ENCODE assay signal across 16 cellular contexts in genomic region chr1:85179517-85179916, GRCh38. TPM values are rescaled to one million over a fixed set of nuclear protein-coding genes. Genes with fewer than 3 reads are reported as not detected.
A peak's percentile ranks its signal among the peaks of the same experiment; 100 is the strongest.
DNase-seq lines count a peak whose midpoint lies in the region; ATAC-seq, FAIRE-seq and TF ChIP-seq lines count a peak whose summit lies in the region.
"Had no signal": no experiment of that assay in that cellular context is flagged by ENCODE, and none has a peak within 500 bp of the region (broad histone marks: within the 10 kb centered on the region; RNA-seq: fewer than 3 reads in every experiment).

No MANE protein-coding gene starts in this region.

- H3K36me3 Mint-ChIP-seq in activated CD8-positive, alpha-beta T cell treated with anti-CD3 and anti-CD28 coated beads for 36 hours (ENCODE audit: low read depth), result peaks cover 17% of the 10 kb centered on the region
- peaks cover 39% of the 10 kb centered on the region for H3K36me3 Mint-ChIP-seq in mesothelial cell of epicardium

- DNase-seq in D721Med (ENCODE audit: insufficient read length, low spot score) (no peak), mesothelial cell of epicardium (ENCODE audit: low spot score in 2 of 2, unreplicated experiment in 2 of 2) (no peak), small intestine (no peak)
- no peak for DNase-seq in activated CD8-positive, alpha-beta T cell treated with anti-CD3 and anti-CD28 coated beads for 36 hours
- DNase-seq: activated naive CD4-positive, alpha-beta T cell treated with anti-CD3 and anti-CD28 coated beads, Interleukin-2, amount 50 U/mL, for 16 hours; gastrocnemius medialis; GF-D8; NCI-H1694 treated with DMSO at 0.1 percent for 48 hours; psoas muscle; stimulated activated CD8-positive, alpha-beta memory T cell treated with anti-CD3 and anti-CD28 coated beads, Interleukin-4, amount 100 ng/mL, for 48 hours had no signal

- ATAC-seq in GM18868 (IDR thresholded peaks at IDR 0.05; ENCODE audit: unreplicated experiment) (peak; percentile 70), SK-N-SH treated with all-trans-retinoic acid at 6 μM for 48 hours (no peak), GM18873 (IDR thresholded peaks at IDR 0.05; ENCODE audit: low FRiP score, unreplicated experiment) (no peak)
- ATAC-seq in activated CD8-positive, alpha-beta T cell treated with anti-CD3 and anti-CD28 coated beads for 36 hours, result peak; percentile 94
- ATAC-seq: gastrocnemius medialis, HepG2, psoas muscle had no signal

- H3K36me3 ChIP-seq in small intestine (ENCODE audit: control insufficient read depth in 2 of 2, insufficient read depth in 2 of 2, low read length in 2 of 2), result no peaks in the 10 kb centered on the region
- H3K36me3 ChIP-seq: gastrocnemius medialis had no signal

- FAIRE-seq in D721Med (lab: Jason Lieb, UNC) (peak; percentile 29), small intestine (lab: Jason Lieb, UNC) (no peak)
- FAIRE-seq: HepG2 had no signal

- H3K4me1 ChIP-seq in small intestine (ENCODE audit: control insufficient read depth in 2 of 2, insufficient read depth in 1 of 2, low read depth in 1 of 2, low read length in 1 of 2), result no peaks in the 10 kb centered on the region
- H3K4me1 ChIP-seq: psoas muscle had no signal

- CTCF ChIA-PET in activated CD8-positive, alpha-beta T cell treated with anti-CD3 and anti-CD28 coated beads for 36 hours (lab: Charles Lee), result interaction anchor here (1.0 to 1.3 kb wide), 2 partner anchors 61 to 80 kb away, joined by 3 to 4 read pairs; partner anchors contain the start of gene C1orf52

- no peaks in the 10 kb centered on the region for H3K27me3 ChIP-seq in small intestine (ENCODE audit: control insufficient read depth in 2 of 2, insufficient read depth in 2 of 2, low read length in 2 of 2)
- H3K27me3 ChIP-seq: gastrocnemius medialis had no signal

- H3K9me3 Mint-ChIP-seq in activated CD8-positive, alpha-beta T cell treated with anti-CD3 and anti-CD28 coated beads for 36 hours, result no peaks in the 10 kb centered on the region
- H3K9me3 Mint-ChIP-seq in mesothelial cell of epicardium, result no peaks in the 10 kb centered on the region

- no peaks in the 10 kb centered on the region for H3K9me3 ChIP-seq in small intestine (ENCODE audit: control insufficient read depth, low read depth)
- H3K9me3 ChIP-seq: gastrocnemius medialis, psoas muscle had no signal

- TF ChIP-seq CTCF in D721Med (IDR thresholded peaks at IDR 0.05; ENCODE audit: insufficient read depth, missing control alignments) (no peak), mesothelial cell of epicardium (IDR thresholded peaks at IDR 0.05; ENCODE audit: unreplicated experiment) (no peak)
- no peak for TF ChIP-seq CTCF in activated CD8-positive, alpha-beta T cell treated with anti-CD3 and anti-CD28 coated beads for 36 hours (IDR thresholded peaks at IDR 0.05)

- H3K27me3 Mint-ChIP-seq in activated CD8-positive, alpha-beta T cell treated with anti-CD3 and anti-CD28 coated beads for 36 hours, result no peaks in the 10 kb centered on the region
- no peaks in the 10 kb centered on the region for H3K27me3 Mint-ChIP-seq in mesothelial cell of epicardium (ENCODE audit: low read depth)

- H3K27ac ChIP-seq in small intestine (ENCODE audit: low read depth in 1 of 2, low read length in 1 of 2), result no peak overlapping the region
- H3K27ac ChIP-seq: gastrocnemius medialis, psoas muscle, RWPE1, VCaP had no signal

- POLR2A ChIA-PET in activated CD8-positive, alpha-beta T cell treated with anti-CD3 and anti-CD28 coated beads for 36 hours (lab: Charles Lee), result no interaction called here

- intact Hi-C loops in activated CD8-positive, alpha-beta T cell treated with anti-CD3 and anti-CD28 coated beads for 36 hours (cut with micrococcal nuclease), result no loop called here

- WGBS in small intestine, 3 donors, result 2 to 24% (median 7%) methylated on average over 2 of the region's 2 CpGs

- H3K4me3 ChIP-seq in small intestine (ENCODE audit: low read depth in 1 of 2, low read length in 2 of 2), result no peak overlapping the region
- H3K4me3 ChIP-seq: gastrocnemius medialis, psoas muscle had no signal

- H3K4me1 Mint-ChIP-seq in activated CD8-positive, alpha-beta T cell treated with anti-CD3 and anti-CD28 coated beads for 36 hours (ENCODE audit: low read depth), result peaks cover 13% of the 10 kb centered on the region
- peaks cover 14% of the 10 kb centered on the region for H3K4me1 Mint-ChIP-seq in mesothelial cell of epicardium

- H3K4me3 Mint-ChIP-seq in activated CD8-positive, alpha-beta T cell treated with anti-CD3 and anti-CD28 coated beads for 36 hours, result peak overlapping the region; percentile 5
- no peak overlapping the region for H3K4me3 Mint-ChIP-seq in mesothelial cell of epicardium

- no peak overlapping the region for H3K27ac Mint-ChIP-seq in activated CD8-positive, alpha-beta T cell treated with anti-CD3 and anti-CD28 coated beads for 36 hours
- H3K27ac Mint-ChIP-seq in mesothelial cell of epicardium, result peak overlapping the region; percentile 1

TF ChIP-seq in SK-N-SH treated with all-trans-retinoic acid at 6 μM for 48 hours, 23 proteins besides CTCF, POLR2A, EP300 and RAD21:
- TF ChIP-seq ZC3H10 (CRISPR knock-in tag; IDR thresholded peaks at IDR 0.05), result no peak
- TF ChIP-seq TOX (CRISPR knock-in tag; IDR thresholded peaks at IDR 0.05; ENCODE audit: borderline replicate concordance), result no peak
- TF ChIP-seq, protein P1, sequence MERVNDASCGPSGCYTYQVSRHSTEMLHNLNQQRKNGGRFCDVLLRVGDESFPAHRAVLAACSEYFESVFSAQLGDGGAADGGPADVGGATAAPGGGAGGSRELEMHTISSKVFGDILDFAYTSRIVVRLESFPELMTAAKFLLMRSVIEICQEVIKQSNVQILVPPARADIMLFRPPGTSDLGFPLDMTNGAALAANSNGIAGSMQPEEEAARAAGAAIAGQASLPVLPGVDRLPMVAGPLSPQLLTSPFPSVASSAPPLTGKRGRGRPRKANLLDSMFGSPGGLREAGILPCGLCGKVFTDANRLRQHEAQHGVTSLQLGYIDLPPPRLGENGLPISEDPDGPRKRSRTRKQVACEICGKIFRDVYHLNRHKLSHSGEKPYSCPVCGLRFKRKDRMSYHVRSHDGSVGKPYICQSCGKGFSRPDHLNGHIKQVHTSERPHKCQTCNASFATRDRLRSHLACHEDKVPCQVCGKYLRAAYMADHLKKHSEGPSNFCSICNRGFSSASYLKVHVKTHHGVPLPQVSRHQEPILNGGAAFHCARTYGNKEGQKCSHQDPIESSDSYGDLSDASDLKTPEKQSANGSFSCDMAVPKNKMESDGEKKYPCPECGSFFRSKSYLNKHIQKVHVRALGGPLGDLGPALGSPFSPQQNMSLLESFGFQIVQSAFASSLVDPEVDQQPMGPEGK (CRISPR knock-in tag; IDR thresholded peaks at IDR 0.05; ENCODE audit: borderline replicate concordance), result no peak
- TF ChIP-seq, protein P2, sequence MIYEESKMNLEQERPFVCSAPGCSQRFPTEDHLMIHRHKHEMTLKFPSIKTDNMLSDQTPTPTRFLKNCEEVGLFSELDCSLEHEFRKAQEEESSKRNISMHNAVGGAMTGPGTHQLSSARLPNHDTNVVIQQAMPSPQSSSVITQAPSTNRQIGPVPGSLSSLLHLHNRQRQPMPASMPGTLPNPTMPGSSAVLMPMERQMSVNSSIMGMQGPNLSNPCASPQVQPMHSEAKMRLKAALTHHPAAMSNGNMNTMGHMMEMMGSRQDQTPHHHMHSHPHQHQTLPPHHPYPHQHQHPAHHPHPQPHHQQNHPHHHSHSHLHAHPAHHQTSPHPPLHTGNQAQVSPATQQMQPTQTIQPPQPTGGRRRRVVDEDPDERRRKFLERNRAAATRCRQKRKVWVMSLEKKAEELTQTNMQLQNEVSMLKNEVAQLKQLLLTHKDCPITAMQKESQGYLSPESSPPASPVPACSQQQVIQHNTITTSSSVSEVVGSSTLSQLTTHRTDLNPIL (CRISPR knock-in tag; IDR thresholded peaks at IDR 0.05; ENCODE audit: low read depth), result no peak
- TF ChIP-seq ZFP3 (CRISPR knock-in tag; IDR thresholded peaks at IDR 0.05), result no peak
- no peak for TF ChIP-seq ARNTL (CRISPR knock-in tag; IDR thresholded peaks at IDR 0.05; ENCODE audit: borderline replicate concordance, low read depth)
- no peak for TF ChIP-seq CSDC2 (CRISPR knock-in tag; IDR thresholded peaks at IDR 0.05)
- TF ChIP-seq OSR1 (CRISPR knock-in tag; IDR thresholded peaks at IDR 0.05), result no peak
- no peak for TF ChIP-seq RARB (CRISPR knock-in tag; IDR thresholded peaks at IDR 0.05)
- TF ChIP-seq, protein P3, sequence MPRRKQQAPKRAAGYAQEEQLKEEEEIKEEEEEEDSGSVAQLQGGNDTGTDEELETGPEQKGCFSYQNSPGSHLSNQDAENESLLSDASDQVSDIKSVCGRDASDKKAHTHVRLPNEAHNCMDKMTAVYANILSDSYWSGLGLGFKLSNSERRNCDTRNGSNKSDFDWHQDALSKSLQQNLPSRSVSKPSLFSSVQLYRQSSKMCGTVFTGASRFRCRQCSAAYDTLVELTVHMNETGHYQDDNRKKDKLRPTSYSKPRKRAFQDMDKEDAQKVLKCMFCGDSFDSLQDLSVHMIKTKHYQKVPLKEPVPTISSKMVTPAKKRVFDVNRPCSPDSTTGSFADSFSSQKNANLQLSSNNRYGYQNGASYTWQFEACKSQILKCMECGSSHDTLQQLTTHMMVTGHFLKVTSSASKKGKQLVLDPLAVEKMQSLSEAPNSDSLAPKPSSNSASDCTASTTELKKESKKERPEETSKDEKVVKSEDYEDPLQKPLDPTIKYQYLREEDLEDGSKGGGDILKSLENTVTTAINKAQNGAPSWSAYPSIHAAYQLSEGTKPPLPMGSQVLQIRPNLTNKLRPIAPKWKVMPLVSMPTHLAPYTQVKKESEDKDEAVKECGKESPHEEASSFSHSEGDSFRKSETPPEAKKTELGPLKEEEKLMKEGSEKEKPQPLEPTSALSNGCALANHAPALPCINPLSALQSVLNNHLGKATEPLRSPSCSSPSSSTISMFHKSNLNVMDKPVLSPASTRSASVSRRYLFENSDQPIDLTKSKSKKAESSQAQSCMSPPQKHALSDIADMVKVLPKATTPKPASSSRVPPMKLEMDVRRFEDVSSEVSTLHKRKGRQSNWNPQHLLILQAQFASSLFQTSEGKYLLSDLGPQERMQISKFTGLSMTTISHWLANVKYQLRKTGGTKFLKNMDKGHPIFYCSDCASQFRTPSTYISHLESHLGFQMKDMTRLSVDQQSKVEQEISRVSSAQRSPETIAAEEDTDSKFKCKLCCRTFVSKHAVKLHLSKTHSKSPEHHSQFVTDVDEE (CRISPR knock-in tag; IDR thresholded peaks at IDR 0.05), result no peak
- TF ChIP-seq GLIS3 (CRISPR knock-in tag; IDR thresholded peaks at IDR 0.05), result no peak
- TF ChIP-seq ESRRG (CRISPR knock-in tag; IDR thresholded peaks at IDR 0.05), result no peak

RNA-seq across cellular contexts. Expression of gene SYDE2, which starts 21.3 kb away (rescaled TPM):
- 1 to 10 TPM; 4.8 to 5.2 TPM for total RNA-seq in activated CD8-positive, alpha-beta T cell treated with anti-CD3 and anti-CD28 coated beads for 36 hours
- 40.2 to 42.4 TPM (median 41.7 TPM) in 3 replicates for total RNA-seq in mesothelial cell of epicardium
- polyA plus RNA-seq in small intestine, result 1 to 10 TPM; 1.4 to 2.2 (median 1.5) TPM

Comparison
In these comparisons a context has a peak if more than half of its experiments do, and no peak if none do; other contexts are left out.
1. ATAC-seq: peak in GM18868 (single experiment) and activated CD8-positive, alpha-beta T cell treated with anti-CD3 and anti-CD28 coated beads for 36 hours (single experiment); none in SK-N-SH treated with all-trans-retinoic acid at 6 μM for 48 hours (single experiment) and GM18873 (single experiment).